8 cellular contexts compared by ENCODE assay signal in genomic region chr14:60164717-60165546, GRCh38. TPM values are rescaled to one million over a fixed set of nuclear protein-coding genes. Genes with fewer than 3 reads are reported as not detected.
DNase-seq lines count a peak whose midpoint lies in the region; ATAC-seq and TF ChIP-seq lines count a peak whose summit lies in the region.

A gene with protein sequence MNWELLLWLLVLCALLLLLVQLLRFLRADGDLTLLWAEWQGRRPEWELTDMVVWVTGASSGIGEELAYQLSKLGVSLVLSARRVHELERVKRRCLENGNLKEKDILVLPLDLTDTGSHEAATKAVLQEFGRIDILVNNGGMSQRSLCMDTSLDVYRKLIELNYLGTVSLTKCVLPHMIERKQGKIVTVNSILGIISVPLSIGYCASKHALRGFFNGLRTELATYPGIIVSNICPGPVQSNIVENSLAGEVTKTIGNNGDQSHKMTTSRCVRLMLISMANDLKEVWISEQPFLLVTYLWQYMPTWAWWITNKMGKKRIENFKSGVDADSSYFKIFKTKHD (minus strand): TSS chr14:60165398. CDS start chr14:60165309, 89 bp downstream.

- H4K91ac ChIP-seq in trophoblast cell (ENCODE audit: low read depth, low read length): peak within 1 kb of the TSS; percentile 85

- H4K12ac ChIP-seq in trophoblast cell (ENCODE audit: low read depth, low read length): peak within 1 kb of the TSS; percentile 92

- intact Hi-C loops in Right ventricle myocardium superior (cut with DNase I) (loop anchor here (5.0 kb wide), 2 partner anchors 68 to 198 kb away; no protein-coding TSS in a partner anchor), transverse colon (cut with DNase I; ENCODE audit: low total_unique reads) (loop anchor here (10.0 kb wide), 1 partner anchor 70 kb away; the partner anchor contains the start of gene PCNX4)

- H3K4me3 ChIP-seq in LNCaP clone FGC (ENCODE audit: low read depth, low read length) (peak within 1 kb of the TSS; percentile 87), trophoblast cell (ENCODE audit: low read depth, low read length) (peak within 1 kb of the TSS; percentile 98), transverse colon (peak within 1 kb of the TSS; percentile 53 to 83 (median 66))

- peaks cover 7% of the 10 kb centered on the region for H3K79me2 ChIP-seq in trophoblast cell (ENCODE audit: control insufficient read depth, insufficient read depth, low read length, poor library complexity)

- ATAC-seq in Right ventricle myocardium superior (ENCODE audit: poor library complexity): peak; percentile 99

- peak within 1 kb of the TSS; percentile 96 for H3K18ac ChIP-seq in trophoblast cell (ENCODE audit: low read length)

- H2BK5ac ChIP-seq in trophoblast cell (ENCODE audit: low read depth, low read length, poor library complexity): peak within 1 kb of the TSS; percentile 70

- peak within 1 kb of the TSS; percentile 92 for H2BK120ac ChIP-seq in trophoblast cell (ENCODE audit: insufficient read depth, low read length, poor library complexity)

- peak within 1 kb of the TSS; percentile 90 for H3K9ac ChIP-seq in trophoblast cell (ENCODE audit: low read length)

- no peaks in the 10 kb centered on the region for H3K9me3 Mint-ChIP-seq in activated naive CD8-positive, alpha-beta T cell treated with anti-CD3 and anti-CD28 coated beads for 36 hours

- peak within 1 kb of the TSS; percentile 66 for H3K27ac ChIP-seq in trophoblast cell (ENCODE audit: low read depth, low read length)
- peak within 1 kb of the TSS; percentile 90 to 96 (median 94) for H3K27ac ChIP-seq in transverse colon

- H2BK12ac ChIP-seq in trophoblast cell (ENCODE audit: low read length): peak within 1 kb of the TSS; percentile 24

- H3K27ac Mint-ChIP-seq in activated naive CD8-positive, alpha-beta T cell treated with anti-CD3 and anti-CD28 coated beads for 36 hours: peak within 1 kb of the TSS; percentile 99

- no CpG with 5 or more reads among the region's 68 CpGs for WGBS in trophoblast cell (ENCODE audit: extremely low coverage, insufficient coverage, insufficient read length)
- WGBS in transverse colon (ENCODE audit: low coverage in 1 of 2), 2 donors: 0 to 1% methylated on average over 4 to 54 of the region's 68 CpGs

- TF ChIP-seq POLR2A in transverse colon (IDR thresholded peaks at IDR 0.05): peak; percentile 74

- H3K27me3 ChIP-seq in trophoblast cell (ENCODE audit: insufficient read depth, low read length) (no peaks in the 10 kb centered on the region), transverse colon (no peaks in the 10 kb centered on the region)

- DNase-seq in GM03348 (ENCODE audit: low spot score): peak; percentile 96
- peak; percentile 66 for DNase-seq in H4 (ENCODE audit: low spot score)
- peak; percentile 56 for DNase-seq in LNCaP clone FGC (ENCODE audit: low read depth)
- DNase-seq in SKM-1 treated with dmso at 0.1 percent for 144 hours (lab: John Stamatoyannopoulos, UW; ENCODE audit: unreplicated experiment): peak; percentile 26
- peak; percentile 81 for DNase-seq in activated naive CD8-positive, alpha-beta T cell treated with anti-CD3 and anti-CD28 coated beads for 36 hours
- peak; percentile 93 for DNase-seq in Right ventricle myocardium superior
- DNase-seq in trophoblast cell: peak; percentile 85 to 89
- DNase-seq in transverse colon: peak; percentile 86

- peak within 1 kb of the TSS; percentile 96 for H4K8ac ChIP-seq in trophoblast cell (ENCODE audit: low read depth, low read length)

- in situ Hi-C loops in transverse colon (cut with MboI; ENCODE audit: low pct_ligation_motif_present in 1 of 4, low pct_unique_long_range_greater_than_20kb in 1 of 4, low sequenced_read_pairs in 3 of 4): loop anchor here in 1 of 4 donors (10.0 kb wide), 1 partner anchor 80 kb away; no protein-coding TSS in a partner anchor

- peak within 1 kb of the TSS; percentile 94 for H3K14ac ChIP-seq in trophoblast cell (ENCODE audit: low read length)

- H3K4me2 ChIP-seq in trophoblast cell (ENCODE audit: low read length): peak within 1 kb of the TSS; percentile 93

- peak within 1 kb of the TSS; percentile 97 for H3K4me3 Mint-ChIP-seq in activated naive CD8-positive, alpha-beta T cell treated with anti-CD3 and anti-CD28 coated beads for 36 hours

- peak within 1 kb of the TSS; percentile 57 for H2AK5ac ChIP-seq in trophoblast cell (ENCODE audit: low read length)

- H3K4ac ChIP-seq in trophoblast cell (ENCODE audit: low read depth, low read length): peak within 1 kb of the TSS; percentile 83

- TF ChIP-seq CTCF in LNCaP clone FGC (IDR thresholded peaks at IDR 0.05; ENCODE audit: control insufficient read depth, extremely low read depth, insufficient read depth) (peak; percentile 80), transverse colon (IDR thresholded peaks at IDR 0.05) (peak in 3 of 5 experiments; percentile 44 to 56 (median 49))

- peaks cover 36% of the 10 kb centered on the region for H3K4me1 Mint-ChIP-seq in activated naive CD8-positive, alpha-beta T cell treated with anti-CD3 and anti-CD28 coated beads for 36 hours

- H3K36me3 ChIP-seq in trophoblast cell (ENCODE audit: control insufficient read depth in 1 of 2, insufficient read depth in 2 of 2, low read length in 2 of 2) (peaks cover 0 to 7% of the 10 kb centered on the region in 2 experiments), transverse colon (no peaks in the 10 kb centered on the region)

- peak within 1 kb of the TSS; percentile 94 for H2AFZ ChIP-seq in trophoblast cell (ENCODE audit: insufficient read depth, low read length, poor library complexity)

- TF ChIP-seq EP300 in transverse colon (IDR thresholded peaks at IDR 0.05; ENCODE audit: low read depth): no peak

- H3K23ac ChIP-seq in trophoblast cell (ENCODE audit: low read length): no peak within 1 kb of the TSS

- H3K27me3 Mint-ChIP-seq in activated naive CD8-positive, alpha-beta T cell treated with anti-CD3 and anti-CD28 coated beads for 36 hours: no peaks in the 10 kb centered on the region

- peaks cover 0 to 2% of the 10 kb centered on the region in 2 experiments for H3K4me1 ChIP-seq in trophoblast cell (ENCODE audit: control insufficient read depth in 1 of 2, insufficient read depth in 2 of 2, low read length in 2 of 2)
- peaks cover 5 to 25% (median 7%) of the 10 kb centered on the region in 4 donors for H3K4me1 ChIP-seq in transverse colon

- H3K9me3 ChIP-seq in trophoblast cell (ENCODE audit: insufficient read depth, low read depth, low read length): no peaks in the 10 kb centered on the region
- H3K9me3 ChIP-seq in transverse colon: no peaks in the 10 kb centered on the region

- peaks cover 24% of the 10 kb centered on the region for H3K36me3 Mint-ChIP-seq in activated naive CD8-positive, alpha-beta T cell treated with anti-CD3 and anti-CD28 coated beads for 36 hours

- H3K79me1 ChIP-seq in trophoblast cell (ENCODE audit: low read length): peaks cover 6% of the 10 kb centered on the region

RNA-seq across cellular contexts. Expression of the gene that starts here (rescaled TPM):
- 61.9 and 79.6 TPM in 2 replicates for total RNA-seq in H4 (2014; rRNA removed; shearing (Covaris generic))
- total RNA-seq in activated naive CD8-positive, alpha-beta T cell treated with anti-CD3 and anti-CD28 coated beads for 36 hours: 10 to 100 TPM; 61.1 to 63.8 TPM
- total RNA-seq in Right ventricle myocardium superior (34.4 TPM), transverse colon (100 to 1,000 TPM in 2 of 4 donors, 10 to 100 TPM in 2; 22.4 to 154 (median 82.8) TPM)
- polyA plus RNA-seq in trophoblast cell (2013): 37.3 and 38.0 TPM in 2 replicates

Comparison
In these comparisons a context has a peak if more than half of its experiments do, and no peak if none do; other contexts are left out.
1. Peak in every context shown above with its lines: DNase-seq, ATAC-seq, H3K4me3 ChIP-seq and H3K27ac ChIP-seq.
2. DNase-seq: peak in every context shown above with its lines; median percentile 96 in GM03348; 93 in Right ventricle myocardium superior; 87 in trophoblast cell; 86 in transverse colon; 81 in activated naive CD8-positive, alpha-beta T cell treated with anti-CD3 and anti-CD28 coated beads for 36 hours; 66 in H4; 56 in LNCaP clone FGC; 26 in SKM-1 treated with dmso at 0.1 percent for 144 hours.